22 cellular contexts compared by ENCODE assay signal in the genomic region with DNA sequence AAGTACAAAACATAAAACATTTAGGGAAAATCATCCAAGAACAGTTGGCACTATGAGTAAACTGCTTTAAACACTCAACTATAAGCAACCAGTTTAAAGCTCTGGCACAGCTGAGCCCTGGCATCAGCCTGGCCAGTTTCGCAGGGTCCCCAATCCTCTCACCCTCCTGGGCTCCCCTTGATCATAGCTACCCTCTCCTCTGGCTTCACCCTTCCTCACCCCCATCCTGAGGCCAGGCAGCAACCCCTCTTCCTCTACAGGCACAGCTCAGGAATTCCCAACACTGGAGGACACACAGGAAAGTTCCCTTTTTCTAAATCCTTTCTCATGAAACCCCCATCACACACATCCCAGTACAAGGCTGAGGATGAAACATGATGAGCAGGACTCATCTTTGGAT.
"Had no signal": no experiment of that assay in that cellular context is flagged by ENCODE, and none has a peak within 500 bp of the region (broad histone marks: within the 10 kb centered on the region; RNA-seq: fewer than 3 reads in every experiment).

No MANE protein-coding gene starts in this region.

- H3K4me3 ChIP-seq: ascending aorta, esophagus squamous epithelium, gastroesophageal sphincter had no signal

- H3K36me3 ChIP-seq: ascending aorta, esophagus squamous epithelium, gastroesophageal sphincter had no signal

- H3K36me3 Mint-ChIP-seq: activated naive CD4-positive, alpha-beta T cell treated with anti-CD3 and anti-CD28 coated beads, Interleukin-2, amount 10 ng/mL, durations not matched to agents 7 days and 5 days; activated naive CD4-positive, alpha-beta T cell treated with anti-CD3 and anti-CD28 coated beads, Interleukin-2, amount 50 U/mL, for 72 hours; activated naive CD8-positive, alpha-beta T cell treated with anti-CD3 and anti-CD28 coated beads, Interleukin-2, amount 10 ng/mL, durations not matched to agents 7 days and 5 days; WTC11 had no signal

- DNase-seq: activated CD4-positive, alpha-beta memory T cell treated with anti-CD3 and anti-CD28 coated beads, Interleukin-2, amount 10 ng/mL, durations not matched to agents 7 days and 5 days; activated CD4-positive, alpha-beta T cell treated with anti-CD3 and anti-CD28 coated beads for 1 hour; activated CD4-positive, alpha-beta T cell treated with anti-CD3 and anti-CD28 coated beads for 4 hours; activated CD4-positive, alpha-beta T cell treated with anti-CD3 and anti-CD28 coated beads, Interleukin-2, amount 10 ng/mL, durations not matched to agents 7 days and 5 days; activated CD4-positive, alpha-beta T cell treated with anti-CD3 and anti-CD28 coated beads, Interleukin-2, amount 50 U/mL, for 4 hours; activated CD8-positive, alpha-beta memory T cell treated with anti-CD3 and anti-CD28 coated beads, Interleukin-2, amount 50 U/mL, for 48 hours; activated gamma-delta T cell; activated naive CD4-positive, alpha-beta T cell; activated naive CD4-positive, alpha-beta T cell treated with anti-CD3 and anti-CD28 coated beads, Interleukin-2, amount 10 ng/mL, durations not matched to agents 7 days and 5 days; activated naive CD8-positive, alpha-beta T cell treated with anti-CD3 and anti-CD28 coated beads, Interleukin-2, amount 10 ng/mL, durations not matched to agents 7 days and 5 days; activated T-cell treated with anti-CD3 and anti-CD28 coated beads for 4 hours; activated T-cell treated with anti-CD3 and anti-CD28 coated beads, Interleukin-2, amount 50 U/mL, for 24 hours; activated T-cell treated with anti-CD3 and anti-CD28 coated beads, Interleukin-2, amount 50 U/mL, for 72 hours; effector CD8-positive, alpha-beta T cell; esophagus squamous epithelium; foreskin melanocyte; T-helper 2 cell had no signal

- H3K4me3 Mint-ChIP-seq: activated CD4-positive, alpha-beta memory T cell treated with anti-CD3 and anti-CD28 coated beads, Interleukin-2, amount 10 ng/mL, durations not matched to agents 7 days and 5 days; activated CD4-positive, alpha-beta T cell treated with anti-CD3 and anti-CD28 coated beads, Interleukin-2, amount 10 ng/mL, durations not matched to agents 7 days and 5 days; activated naive CD4-positive, alpha-beta T cell treated with anti-CD3 and anti-CD28 coated beads, Interleukin-2, amount 10 ng/mL, durations not matched to agents 7 days and 5 days; activated naive CD8-positive, alpha-beta T cell treated with anti-CD3 and anti-CD28 coated beads, Interleukin-2, amount 10 ng/mL, durations not matched to agents 7 days and 5 days; activated T-cell treated with anti-CD3 and anti-CD28 coated beads, Interleukin-2, amount 50 U/mL, for 24 hours; activated T-cell treated with anti-CD3 and anti-CD28 coated beads, Interleukin-2, amount 50 U/mL, for 72 hours; WTC11 had no signal

- H3K9me3 Mint-ChIP-seq: activated CD4-positive, alpha-beta memory T cell treated with anti-CD3 and anti-CD28 coated beads, Interleukin-2, amount 10 ng/mL, durations not matched to agents 7 days and 5 days; activated CD4-positive, alpha-beta T cell treated with anti-CD3 and anti-CD28 coated beads, Interleukin-2, amount 10 ng/mL, durations not matched to agents 7 days and 5 days; activated naive CD4-positive, alpha-beta T cell treated with anti-CD3 and anti-CD28 coated beads, Interleukin-2, amount 10 ng/mL, durations not matched to agents 7 days and 5 days; activated naive CD4-positive, alpha-beta T cell treated with anti-CD3 and anti-CD28 coated beads, Interleukin-2, amount 50 U/mL, for 72 hours; activated naive CD8-positive, alpha-beta T cell treated with anti-CD3 and anti-CD28 coated beads, Interleukin-2, amount 10 ng/mL, durations not matched to agents 7 days and 5 days; activated T-cell treated with anti-CD3 and anti-CD28 coated beads, Interleukin-2, amount 50 U/mL, for 24 hours; activated T-cell treated with anti-CD3 and anti-CD28 coated beads, Interleukin-2, amount 50 U/mL, for 72 hours had no signal

- H3K4me1 ChIP-seq: ascending aorta, esophagus squamous epithelium, gastroesophageal sphincter had no signal

- H3K27me3 ChIP-seq: ascending aorta had no signal

- H3K4me1 Mint-ChIP-seq: activated CD4-positive, alpha-beta memory T cell treated with anti-CD3 and anti-CD28 coated beads, Interleukin-2, amount 10 ng/mL, durations not matched to agents 7 days and 5 days; activated CD4-positive, alpha-beta T cell treated with anti-CD3 and anti-CD28 coated beads, Interleukin-2, amount 10 ng/mL, durations not matched to agents 7 days and 5 days; activated naive CD4-positive, alpha-beta T cell treated with anti-CD3 and anti-CD28 coated beads, Interleukin-2, amount 10 ng/mL, durations not matched to agents 7 days and 5 days; activated naive CD8-positive, alpha-beta T cell treated with anti-CD3 and anti-CD28 coated beads, Interleukin-2, amount 10 ng/mL, durations not matched to agents 7 days and 5 days; WTC11 had no signal

- H3K27ac Mint-ChIP-seq: activated CD4-positive, alpha-beta memory T cell treated with anti-CD3 and anti-CD28 coated beads, Interleukin-2, amount 10 ng/mL, durations not matched to agents 7 days and 5 days; activated CD4-positive, alpha-beta T cell treated with anti-CD3 and anti-CD28 coated beads, Interleukin-2, amount 10 ng/mL, durations not matched to agents 7 days and 5 days; activated naive CD4-positive, alpha-beta T cell treated with anti-CD3 and anti-CD28 coated beads, Interleukin-2, amount 10 ng/mL, durations not matched to agents 7 days and 5 days; activated naive CD4-positive, alpha-beta T cell treated with anti-CD3 and anti-CD28 coated beads, Interleukin-2, amount 50 U/mL, for 72 hours; activated naive CD8-positive, alpha-beta T cell treated with anti-CD3 and anti-CD28 coated beads, Interleukin-2, amount 10 ng/mL, durations not matched to agents 7 days and 5 days; activated T-cell treated with anti-CD3 and anti-CD28 coated beads, Interleukin-2, amount 50 U/mL, for 24 hours; activated T-cell treated with anti-CD3 and anti-CD28 coated beads, Interleukin-2, amount 50 U/mL, for 72 hours; WTC11 had no signal

- H3K27ac ChIP-seq: ascending aorta, epithelial cell of prostate, esophagus squamous epithelium, gastroesophageal sphincter had no signal

- H3K9me3 ChIP-seq: ascending aorta, esophagus squamous epithelium had no signal

- ATAC-seq: activated naive CD4-positive, alpha-beta T cell treated with anti-CD3 and anti-CD28 coated beads, Interleukin-2, amount 50 U/mL, for 72 hours; activated T-cell treated with anti-CD3 and anti-CD28 coated beads, Interleukin-2, amount 50 U/mL, for 72 hours; gastroesophageal sphincter; WTC11 had no signal

- H3K27me3 Mint-ChIP-seq: activated CD4-positive, alpha-beta T cell treated with anti-CD3 and anti-CD28 coated beads, Interleukin-2, amount 10 ng/mL, durations not matched to agents 7 days and 5 days had no signal
